ENCODE assay signal across 10 cellular contexts in genomic region chr5:132221781-132222648, GRCh38. TPM values are rescaled to one million over a fixed set of nuclear protein-coding genes. Genes with fewer than 3 reads are reported as not detected.
DNase-seq lines count a peak whose midpoint lies in the region; ATAC-seq, FAIRE-seq and TF ChIP-seq lines count a peak whose summit lies in the region.
"Had no signal": no experiment of that assay in that cellular context is flagged by ENCODE, and none has a peak within 500 bp of the region (broad histone marks: within the 10 kb centered on the region; RNA-seq: fewer than 3 reads in every experiment).

No MANE protein-coding gene starts in this region.

- H3K9me3 Mint-ChIP-seq in stimulated activated memory B cell treated with anti-CD40 and anti-IgM and Interleukin-4, amounts not matched to agents 10 μg/mL and 1 μg/mL and 100 μg/mL, for 72 hours = no peaks in the 10 kb centered on the region
- H3K9me3 Mint-ChIP-seq in GM23338 (no peaks in the 10 kb centered on the region), endodermal cell (no peaks in the 10 kb centered on the region), WTC11 (no peaks in the 10 kb centered on the region)

- H3F3A ChIP-seq in GM23338 (replicated peaks; ENCODE audit: low read depth) = no peaks in the 10 kb centered on the region

- H3K27me3 ChIP-seq in heart left ventricle (peaks cover 0 to 1% (median 0%) of the 10 kb centered on the region in 9 donors), GM23338 (ENCODE audit: insufficient read depth) (peaks cover 13% of the 10 kb centered on the region), endodermal cell (ENCODE audit: control insufficient read depth, insufficient read depth, low read length, poor library complexity, severe bottlenecking) (peaks cover 63% of the 10 kb centered on the region)

- no peaks in the 10 kb centered on the region for H4K20me1 ChIP-seq in GM23338 (replicated peaks; ENCODE audit: insufficient read depth)

- H3K79me2 ChIP-seq in GM23338 (replicated peaks; ENCODE audit: insufficient read depth) = no peaks in the 10 kb centered on the region

- CTCF ChIA-PET in WTC11 (lab: Charles Lee) = no interaction called here

- no peak for TF ChIP-seq POLR2A in heart left ventricle (IDR thresholded peaks at IDR 0.05)

- no peak overlapping the region for H2AFZ ChIP-seq in GM23338

- H3K9ac ChIP-seq in endodermal cell (ENCODE audit: extremely low read depth, low read length, poor library complexity, severe bottlenecking) = no peak overlapping the region

- H3K9me3 ChIP-seq in heart left ventricle (no peaks in the 10 kb centered on the region), endodermal cell (ENCODE audit: control insufficient read depth, low read length) (no peaks in the 10 kb centered on the region)

- H3K27me3 Mint-ChIP-seq in stimulated activated memory B cell treated with anti-CD40 and anti-IgM and Interleukin-4, amounts not matched to agents 10 μg/mL and 1 μg/mL and 100 μg/mL, for 72 hours = peaks cover 15% of the 10 kb centered on the region
- H3K27me3 Mint-ChIP-seq in GM23338 (ENCODE audit: insufficient read depth, low read depth, poor library complexity) = peaks cover 20% of the 10 kb centered on the region
- H3K27me3 Mint-ChIP-seq in endodermal cell (ENCODE audit: insufficient read depth) = peaks cover 32% of the 10 kb centered on the region
- H3K27me3 Mint-ChIP-seq in WTC11 (ENCODE audit: low read depth) = peaks cover 17% of the 10 kb centered on the region

- POLR2A ChIA-PET in WTC11 (lab: Charles Lee) = no interaction called here

- peak overlapping the region; percentile 21 for H3K4me3 Mint-ChIP-seq in stimulated activated memory B cell treated with anti-CD40 and anti-IgM and Interleukin-4, amounts not matched to agents 10 μg/mL and 1 μg/mL and 100 μg/mL, for 72 hours
- H3K4me3 Mint-ChIP-seq in GM23338 (no peak overlapping the region), endodermal cell (no peak overlapping the region), WTC11 (no peak overlapping the region)

- ATAC-seq in GM19463 (IDR thresholded peaks at IDR 0.05; ENCODE audit: unreplicated experiment) (peak; percentile 29), heart left ventricle (peak in 3 of 4 donors; percentile 38 to 56 (median 45)), GM23338 (no peak), WTC11 (no peak)
- ATAC-seq in stimulated activated memory B cell treated with anti-CD40 and anti-IgM and Interleukin-4, amounts not matched to agents 10 μg/mL and 1 μg/mL and 100 μg/mL, for 72 hours = peak; percentile 48
- ATAC-seq: Panc1 had no signal

- DNase-seq in amniotic epithelial cell (ENCODE audit: low read depth) = peak; percentile 38
- DNase-seq in heart left ventricle = peak in 4 of 5 donors; percentile 43 to 79 (median 69)
- no peak for DNase-seq in urothelium cell line (ENCODE audit: low spot score)
- no peak for DNase-seq in GM23338 (ENCODE audit: low spot score)
- DNase-seq in endodermal cell = no peak
- DNase-seq in WTC11 (ENCODE audit: low spot score) = no peak
- DNase-seq: activated naive CD4-positive, alpha-beta T cell had no signal

- peak overlapping the region in 11 of 12 donors; percentile 19 to 96 (median 54) for H3K27ac ChIP-seq in heart left ventricle
- no peak overlapping the region for H3K27ac ChIP-seq in GM23338 (ENCODE audit: low read depth)
- no peak overlapping the region for H3K27ac ChIP-seq in endodermal cell (ENCODE audit: low read depth, low read length)

- 63 to 75% (median 65%) methylated on average over 7 of the region's 7 CpGs for WGBS in heart left ventricle, 4 donors
- 88 to 95% methylated on average over 5 to 7 of the region's 7 CpGs for WGBS in endodermal cell (ENCODE audit: insufficient coverage in 1 of 2, insufficient read length in 1 of 2), 2 experiments

- intact Hi-C loops in heart left ventricle (cut with DNase I) = loop anchor here in 1 of 10 donors (10.0 kb wide), 1 partner anchor 273 kb away; the partner anchor contains the start of gene IRF1

- H3K4me2 ChIP-seq in GM23338 = no peak overlapping the region

- H3K4me1 ChIP-seq in heart left ventricle (peaks cover 12 to 98% (median 76%) of the 10 kb centered on the region in 12 donors), GM23338 (ENCODE audit: insufficient read depth) (no peaks in the 10 kb centered on the region), endodermal cell (ENCODE audit: control insufficient read depth, insufficient read depth, low read length) (no peaks in the 10 kb centered on the region)

- no peak overlapping the region for H3K4me3 ChIP-seq in heart left ventricle
- H3K4me3 ChIP-seq in GM23338 = no peak overlapping the region
- H3K4me3 ChIP-seq in endodermal cell (ENCODE audit: low read length) = no peak overlapping the region

- no peaks in the 10 kb centered on the region for H3K9me2 ChIP-seq in GM23338 (ENCODE audit: insufficient read depth)

- peaks cover 0 to 13% (median 9%) of the 10 kb centered on the region in 9 donors for H3K36me3 ChIP-seq in heart left ventricle
- H3K36me3 ChIP-seq in GM23338 (ENCODE audit: insufficient read depth) = no peaks in the 10 kb centered on the region
- no peaks in the 10 kb centered on the region for H3K36me3 ChIP-seq in endodermal cell (ENCODE audit: control insufficient read depth, insufficient read depth, low read length)

- H3K4me1 Mint-ChIP-seq in stimulated activated memory B cell treated with anti-CD40 and anti-IgM and Interleukin-4, amounts not matched to agents 10 μg/mL and 1 μg/mL and 100 μg/mL, for 72 hours = peaks cover 19% of the 10 kb centered on the region
- H3K4me1 Mint-ChIP-seq in GM23338 (peaks cover 9% of the 10 kb centered on the region), endodermal cell (peaks cover 7% of the 10 kb centered on the region), WTC11 (peaks cover 14% of the 10 kb centered on the region)

- TF ChIP-seq CTCF in heart left ventricle (IDR thresholded peaks at IDR 0.05) (peak in 3 of 12 donors; percentile 12 to 19 (median 18)), GM23338 (conservative IDR thresholded peaks at IDR 0.05; ENCODE audit: low read depth in 2 of 2) (no peak), endodermal cell (conservative IDR thresholded peaks at IDR 0.05) (no peak), WTC11 (IDR thresholded peaks at IDR 0.05) (no peak)

- H3K36me3 Mint-ChIP-seq in stimulated activated memory B cell treated with anti-CD40 and anti-IgM and Interleukin-4, amounts not matched to agents 10 μg/mL and 1 μg/mL and 100 μg/mL, for 72 hours = no peaks in the 10 kb centered on the region
- H3K36me3 Mint-ChIP-seq in GM23338 (ENCODE audit: low read depth) (no peaks in the 10 kb centered on the region), endodermal cell (ENCODE audit: low read depth) (no peaks in the 10 kb centered on the region), WTC11 (no peaks in the 10 kb centered on the region)

- H3K27ac Mint-ChIP-seq in stimulated activated memory B cell treated with anti-CD40 and anti-IgM and Interleukin-4, amounts not matched to agents 10 μg/mL and 1 μg/mL and 100 μg/mL, for 72 hours = peak overlapping the region; percentile 80
- no peak overlapping the region for H3K27ac Mint-ChIP-seq in GM23338
- no peak overlapping the region for H3K27ac Mint-ChIP-seq in endodermal cell
- no peak overlapping the region for H3K27ac Mint-ChIP-seq in WTC11

- FAIRE-seq in urothelium cell line (lab: Jason Lieb, UNC) = no peak

TF ChIP-seq in GM23338, 12 proteins besides CTCF, POLR2A, EP300 and RAD21 (continues in another document):
- no peak for TF ChIP-seq EZH2 (IDR thresholded peaks at IDR 0.05; ENCODE audit: low read depth, unreplicated experiment)

TF ChIP-seq in WTC11, 78 proteins besides CTCF, POLR2A, EP300 and RAD21:
- TF ChIP-seq ETV6 (CRISPR knock-in tag; IDR thresholded peaks at IDR 0.05) = no peak
- TF ChIP-seq NFATC4 (CRISPR knock-in tag; IDR thresholded peaks at IDR 0.05) = no peak
TF ChIP-seq in WTC11: peak in this region for 0.

RNA-seq across cellular contexts. Expression of gene P4HA2, which starts 5.6 kb away (rescaled TPM):
- total RNA-seq in heart left ventricle (10 to 100 TPM; 41.2 to 80.7 (median 55.7) TPM), endodermal cell (10 to 100 TPM; 15.1 to 19.6 TPM), WTC11 (2021) (15.1 to 19.0 TPM (median 17.8 TPM) in 3 replicates)
- polyA plus RNA-seq in heart left ventricle (100 to 1,000 TPM in 1 of 2 donors, 10 to 100 TPM in 1; 44.3 to 140 TPM), GM23338 (2016; fragmentation: Nextera tagmentation; extraction: Ambion mirVana) (5.9 and 8.1 TPM in 2 replicates)
- 8.0 and 10.3 TPM in 2 replicates for total RNA-seq in GM23338 (2014; rRNA removed; shearing (Covaris generic))
- polyA plus RNA-seq in endodermal cell (2013, experiment 1 of 2) = 16.6 TPM
- 14.6 TPM for polyA plus RNA-seq in endodermal cell (2013, experiment 2 of 2)

RNA-seq across cellular contexts. Expression of gene PDLIM4, which starts 35.5 kb away (rescaled TPM):
- total RNA-seq in heart left ventricle (10 to 100 TPM in 3 of 9 donors, 1 to 10 TPM in 6; 2.4 to 16.9 (median 8.1) TPM), endodermal cell (10 to 100 TPM in 1 of 2 donors, 1 to 10 TPM in 1; 9.0 to 11.2 TPM), WTC11 (2021) (10.6 to 15.2 TPM (median 11.4 TPM) in 3 replicates)
- polyA plus RNA-seq in heart left ventricle (1 to 10 TPM; 5.1 to 9.1 TPM), GM23338 (2016; fragmentation: Nextera tagmentation; extraction: Ambion mirVana) (25.2 and 28.0 TPM in 2 replicates)
- total RNA-seq in GM23338 (2014; rRNA removed; shearing (Covaris generic)) = 17.4 and 31.8 TPM in 2 replicates
- polyA plus RNA-seq in endodermal cell (2013, experiment 1 of 2) = 32.8 TPM
- 29.0 TPM for polyA plus RNA-seq in endodermal cell (2013, experiment 2 of 2)

Comparison
In these comparisons a context has a peak if more than half of its experiments do, and no peak if none do; other contexts are left out.
1. ATAC-seq: peak in GM19463 (single experiment), heart left ventricle (3 of 4) and stimulated activated memory B cell treated with anti-CD40 and anti-IgM and Interleukin-4, amounts not matched to agents 10 μg/mL and 1 μg/mL and 100 μg/mL, for 72 hours (single experiment); none in GM23338 (single experiment) and WTC11 (single experiment).
2. DNase-seq: peak in amniotic epithelial cell (single experiment) and heart left ventricle (4 of 5); none in urothelium cell line (single experiment), GM23338 (single experiment), endodermal cell (single experiment) and WTC11 (single experiment).
3. H3K27ac ChIP-seq: peak in heart left ventricle (11 of 12); none in GM23338 (single experiment) and endodermal cell (single experiment).